In genomic region chr3:12938258-12938711, GRCh38 we compare ENCODE assay signal across 15 cellular contexts.
A peak's percentile ranks its signal among the peaks of the same experiment; 100 is the strongest.
DNase-seq lines count a peak whose midpoint lies in the region; TF ChIP-seq lines count a peak whose summit lies in the region.
"Had no signal": no experiment of that assay in that cellular context is flagged by ENCODE, and none has a peak within 500 bp of the region (broad histone marks: within the 10 kb centered on the region; RNA-seq: fewer than 3 reads in every experiment).

No MANE protein-coding gene starts in this region.

- no peak overlapping the region for H2AK5ac ChIP-seq in trophoblast cell (ENCODE audit: low read length)

- H3K9me3 ChIP-seq in SJCRH30 (replicated peaks) (no peaks in the 10 kb centered on the region), mucosa of rectum (ENCODE audit: control insufficient read depth in 2 of 2, low read length in 2 of 2) (no peaks in the 10 kb centered on the region), trophoblast cell (ENCODE audit: insufficient read depth, low read depth, low read length) (no peaks in the 10 kb centered on the region)

- H3K4me3 ChIP-seq in SJCRH30 (no peak overlapping the region), mucosa of rectum (ENCODE audit: low read length in 2 of 2) (no peak overlapping the region), trophoblast cell (ENCODE audit: low read depth, low read length) (no peak overlapping the region), brain microvascular endothelial cell (ENCODE audit: low read depth, low read length) (no peak overlapping the region)

- H2BK5ac ChIP-seq in trophoblast cell (ENCODE audit: low read depth, low read length, poor library complexity), result no peak overlapping the region

- H3K9ac ChIP-seq in mucosa of rectum (ENCODE audit: low read depth in 1 of 2, low read length in 2 of 2), result peak overlapping the region in 1 of 2 donors; percentile 18
- no peak overlapping the region for H3K9ac ChIP-seq in trophoblast cell (ENCODE audit: low read length)
- H3K9ac ChIP-seq: KMS-11 had no signal

- H3K14ac ChIP-seq in trophoblast cell (ENCODE audit: low read length), result no peak overlapping the region

- H3K4me2 ChIP-seq in trophoblast cell (ENCODE audit: low read length), result no peak overlapping the region
- H3K4me2 ChIP-seq: KMS-11 had no signal

- no peak overlapping the region for H2BK12ac ChIP-seq in trophoblast cell (ENCODE audit: low read length)

- no peak overlapping the region for H3K18ac ChIP-seq in trophoblast cell (ENCODE audit: low read length)

- H2AFZ ChIP-seq in trophoblast cell (ENCODE audit: insufficient read depth, low read length, poor library complexity), result no peak overlapping the region

- no peaks in the 10 kb centered on the region for H3K27me3 ChIP-seq in SJCRH30
- H3K27me3 ChIP-seq in mucosa of rectum (ENCODE audit: control insufficient read depth in 2 of 2, insufficient read depth in 2 of 2, low read length in 2 of 2), result no peaks in the 10 kb centered on the region
- no peaks in the 10 kb centered on the region for H3K27me3 ChIP-seq in trophoblast cell (ENCODE audit: insufficient read depth, low read length)
- no peaks in the 10 kb centered on the region for H3K27me3 ChIP-seq in brain microvascular endothelial cell (replicated peaks)

- H3K4me1 ChIP-seq in SJCRH30 (peaks cover 12% of the 10 kb centered on the region), mucosa of rectum (ENCODE audit: control insufficient read depth in 2 of 2, insufficient read depth in 2 of 2, low read length in 2 of 2) (peaks cover 6 to 8% of the 10 kb centered on the region in 2 donors), trophoblast cell (ENCODE audit: control insufficient read depth in 1 of 2, insufficient read depth in 2 of 2, low read length in 2 of 2) (peaks cover 0 to 9% of the 10 kb centered on the region in 2 experiments)

- peak; percentile 63 to 64 for DNase-seq in SJCRH30
- DNase-seq in fibroblast of gingiva (ENCODE audit: low read depth), result peak; percentile 23
- peak; percentile 82 for DNase-seq in stromal cell of bone marrow (ENCODE audit: low read depth)
- no peak for DNase-seq in trophoblast cell
- no peak for DNase-seq in midbrain (lab: John Stamatoyannopoulos, UW)
- DNase-seq in A172 (ENCODE audit: low spot score), result no peak
- DNase-seq in brain microvascular endothelial cell, result no peak
- DNase-seq: activated T-cell treated with anti-CD3 and anti-CD28 coated beads for 4 hours; CD4-positive, CD25-positive, alpha-beta regulatory T cell; effector CD8-positive, alpha-beta T cell; NCI-H146; NCI-H524; T-helper 1 cell had no signal

- H3K27ac ChIP-seq in SJCRH30 (no peak overlapping the region), mucosa of rectum (ENCODE audit: low read depth in 2 of 2, low read length in 2 of 2) (peak overlapping the region; percentile 24 to 38), trophoblast cell (ENCODE audit: low read depth, low read length) (no peak overlapping the region), brain microvascular endothelial cell (no peak overlapping the region)
- H3K27ac ChIP-seq: KMS-11 had no signal

- in situ Hi-C loops in brain microvascular endothelial cell (cut with HindIII; ENCODE audit: low pct_ligation_motif_present, low sequenced_read_pairs), result no loop called here

- H4K8ac ChIP-seq in trophoblast cell (ENCODE audit: low read depth, low read length), result no peak overlapping the region

- H3K79me1 ChIP-seq in trophoblast cell (ENCODE audit: low read length), result no peaks in the 10 kb centered on the region

- no peak overlapping the region for H4K91ac ChIP-seq in trophoblast cell (ENCODE audit: low read depth, low read length)

- H3K23ac ChIP-seq in trophoblast cell (ENCODE audit: low read length), result no peak overlapping the region

- no peak overlapping the region for H4K12ac ChIP-seq in trophoblast cell (ENCODE audit: low read depth, low read length)

- no peaks in the 10 kb centered on the region for H3K79me2 ChIP-seq in trophoblast cell (ENCODE audit: control insufficient read depth, insufficient read depth, low read length, poor library complexity)

- H2BK120ac ChIP-seq in trophoblast cell (ENCODE audit: insufficient read depth, low read length, poor library complexity), result no peak overlapping the region

- TF ChIP-seq CTCF in brain microvascular endothelial cell (IDR thresholded peaks at IDR 0.05; ENCODE audit: low read depth, low read length, missing control alignments), result no peak

- WGBS in trophoblast cell (ENCODE audit: extremely low coverage, insufficient coverage, insufficient read length), result no CpG with 5 or more reads among the region's 10 CpGs

- no peaks in the 10 kb centered on the region for H3K36me3 ChIP-seq in SJCRH30
- peaks cover 19 to 45% of the 10 kb centered on the region in 2 donors for H3K36me3 ChIP-seq in mucosa of rectum (ENCODE audit: control insufficient read depth in 2 of 2, insufficient read depth in 2 of 2, low read length in 2 of 2)
- peaks cover 49 to 60% of the 10 kb centered on the region in 2 experiments for H3K36me3 ChIP-seq in trophoblast cell (ENCODE audit: control insufficient read depth in 1 of 2, insufficient read depth in 2 of 2, low read length in 2 of 2)
- peaks cover 15% of the 10 kb centered on the region for H3K36me3 ChIP-seq in brain microvascular endothelial cell (replicated peaks)

- H3K4ac ChIP-seq in trophoblast cell (ENCODE audit: low read depth, low read length), result no peak overlapping the region

Comparison
In these comparisons a context has a peak if more than half of its experiments do, and no peak if none do; other contexts are left out.
1. DNase-seq: peak in SJCRH30 (2 of 2), fibroblast of gingiva (single experiment) and stromal cell of bone marrow (single experiment); none in trophoblast cell (0 of 2), midbrain (single experiment), A172 (single experiment) and brain microvascular endothelial cell (single experiment).
2. H3K27ac ChIP-seq: peak in mucosa of rectum (2 of 2); none in SJCRH30 (single experiment), trophoblast cell (single experiment) and brain microvascular endothelial cell (single experiment).